Comparison of ENCODE assay signal across 27 cellular contexts in genomic region chr11:84828616-84829015, GRCh38.
"Had no signal": no experiment of that assay in that cellular context is flagged by ENCODE, and none has a peak within 500 bp of the region (broad histone marks: within the 10 kb centered on the region; RNA-seq: fewer than 3 reads in every experiment).

No MANE protein-coding gene starts in this region.

- H3K27me3 Mint-ChIP-seq: stimulated activated naive CD8-positive, alpha-beta T cell treated with anti-CD3 and anti-CD28 coated beads, Interleukin-15, amount 100 ng/mL, for 72 hours; stimulated activated naive CD8-positive, alpha-beta T cell treated with anti-CD3 and anti-CD28 coated beads, Interleukin-15, Interleukin-2, amounts not matched to agents 100 ng/mL and 50 ng/mL, for 24 hours; type B pancreatic cell had no signal

- FAIRE-seq: urothelium cell line had no signal

- H3K4me3 ChIP-seq: stomach, suprapubic skin, testis, thoracic aorta, thyroid gland, tibial artery, tibial nerve, transverse colon, upper lobe of left lung, upper lobe of right lung, uterus, vagina had no signal

- H3K4me3 Mint-ChIP-seq: stimulated activated effector memory CD8-positive, alpha-beta T cell treated with anti-CD3 and anti-CD28 coated beads, Interleukin-12 subunit alpha, Interleukin-12 subunit beta, amount 100 ng/mL, for 72 hours; stimulated activated memory B cell treated with anti-CD40 and anti-IgM and Interleukin-4, amounts not matched to agents 10 μg/mL and 1 μg/mL and 100 μg/mL, for 72 hours; stimulated activated naive CD8-positive, alpha-beta T cell treated with anti-CD3 and anti-CD28 coated beads, Interleukin-15, amount 100 ng/mL, for 72 hours; stimulated activated naive CD8-positive, alpha-beta T cell treated with anti-CD3 and anti-CD28 coated beads, Interleukin-15, Interleukin-2, amounts not matched to agents 100 ng/mL and 50 ng/mL, for 24 hours; type B pancreatic cell had no signal

- H3K27ac Mint-ChIP-seq: stimulated activated effector memory CD8-positive, alpha-beta T cell treated with anti-CD3 and anti-CD28 coated beads, Interleukin-12 subunit alpha, Interleukin-12 subunit beta, amount 100 ng/mL, for 72 hours; stimulated activated memory B cell treated with anti-CD40 and anti-IgM and Interleukin-4, amounts not matched to agents 10 μg/mL and 1 μg/mL and 100 μg/mL, for 72 hours; stimulated activated naive CD8-positive, alpha-beta T cell treated with anti-CD3 and anti-CD28 coated beads, Interleukin-15, Interleukin-2, amounts not matched to agents 100 ng/mL and 50 ng/mL, for 24 hours; type B pancreatic cell had no signal

- H3K4me1 ChIP-seq: stomach, suprapubic skin, testis, tibial artery, tibial nerve, upper lobe of left lung, upper lobe of right lung, uterus, vagina had no signal

- H3K27me3 ChIP-seq: stomach, suprapubic skin, testis, thyroid gland, tibial artery, tibial nerve, transverse colon, upper lobe of left lung, upper lobe of right lung, uterus, vagina had no signal

- H3K9me3 ChIP-seq: stomach, suprapubic skin, testis, thoracic aorta, thyroid gland, tibial artery, tibial nerve, transverse colon, upper lobe of left lung, upper lobe of right lung, uterus, vagina had no signal

- H3K36me3 Mint-ChIP-seq: stimulated activated effector memory CD8-positive, alpha-beta T cell treated with anti-CD3 and anti-CD28 coated beads, Interleukin-12 subunit alpha, Interleukin-12 subunit beta, amount 100 ng/mL, for 72 hours; stimulated activated memory B cell treated with anti-CD40 and anti-IgM and Interleukin-4, amounts not matched to agents 10 μg/mL and 1 μg/mL and 100 μg/mL, for 72 hours; type B pancreatic cell had no signal

- DNase-seq: stimulated activated CD4-positive, alpha-beta T cell treated with anti-CD3 and anti-CD28 coated beads, Interleukin-2, amount 100 ng/mL, for 48 hours; stimulated activated CD4-positive, alpha-beta T cell treated with anti-CD3 and anti-CD28 coated beads, Interleukin-4, amount 100 ng/mL, for 1 hour; stimulated activated CD4-positive, alpha-beta T cell treated with anti-CD3 and anti-CD28 coated beads, Interleukin-4, amount 100 ng/mL, for 24 hours; stimulated activated CD4-positive, alpha-beta T cell treated with anti-CD3 and anti-CD28 coated beads, Interleukin-4, amount 100 ng/mL, for 4 hours; stimulated activated CD8-positive, alpha-beta memory T cell treated with anti-CD3 and anti-CD28 coated beads, Interleukin-4, amount 100 ng/mL, for 48 hours; stimulated activated naive CD4-positive, alpha-beta T cell; stimulated activated naive CD4-positive, alpha-beta T cell treated with Interleukin-2 at 50 U/mL for 16 hours; stimulated activated naive CD8-positive, alpha-beta T cell treated with anti-CD3 and anti-CD28 coated beads, Interleukin-15, amount 100 ng/mL, for 72 hours; stimulated activated naive CD8-positive, alpha-beta T cell treated with anti-CD3 and anti-CD28 coated beads, Interleukin-15, Interleukin-2, amounts not matched to agents 100 U/mL and 50 U/mL, for 24 hours; stomach; substantia nigra; testis; thyroid gland; tibial artery; transverse colon; upper lobe of left lung; upper lobe of right lung; uterus had no signal

- H3K4me1 Mint-ChIP-seq: stimulated activated effector memory CD8-positive, alpha-beta T cell treated with anti-CD3 and anti-CD28 coated beads, Interleukin-12 subunit alpha, Interleukin-12 subunit beta, amount 100 ng/mL, for 72 hours; stimulated activated naive CD8-positive, alpha-beta T cell treated with anti-CD3 and anti-CD28 coated beads, Interleukin-15, amount 100 ng/mL, for 72 hours had no signal

- H3K27ac ChIP-seq: stomach, suprapubic skin, testis, thoracic aorta, thyroid gland, tibial artery, tibial nerve, transverse colon, upper lobe of left lung, upper lobe of right lung, uterus, vagina had no signal

- ATAC-seq: stimulated activated effector memory CD8-positive, alpha-beta T cell treated with anti-CD3 and anti-CD28 coated beads, Interleukin-12 subunit alpha, Interleukin-12 subunit beta, amount 100 ng/mL, for 72 hours; stimulated activated memory B cell treated with anti-CD40 and anti-IgM and Interleukin-4, amounts not matched to agents 10 μg/mL and 1 μg/mL and 100 μg/mL, for 72 hours; stimulated activated naive CD8-positive, alpha-beta T cell treated with anti-CD3 and anti-CD28 coated beads, Interleukin-15, amount 100 ng/mL, for 72 hours; stimulated activated naive CD8-positive, alpha-beta T cell treated with anti-CD3 and anti-CD28 coated beads, Interleukin-15, Interleukin-2, amounts not matched to agents 100 U/mL and 50 U/mL, for 24 hours; upper lobe of right lung had no signal

- H3K9me3 Mint-ChIP-seq: stimulated activated memory B cell treated with anti-CD40 and anti-IgM and Interleukin-4, amounts not matched to agents 10 μg/mL and 1 μg/mL and 100 μg/mL, for 72 hours; stimulated activated naive CD8-positive, alpha-beta T cell treated with anti-CD3 and anti-CD28 coated beads, Interleukin-15, Interleukin-2, amounts not matched to agents 100 ng/mL and 50 ng/mL, for 24 hours; type B pancreatic cell had no signal

- H3K36me3 ChIP-seq: stomach, suprapubic skin, thoracic aorta, thyroid gland, tibial artery, tibial nerve, transverse colon, upper lobe of left lung, upper lobe of right lung, uterus, vagina had no signal
